ENCODE assay signal across 1 cellular context in the genomic region with DNA sequence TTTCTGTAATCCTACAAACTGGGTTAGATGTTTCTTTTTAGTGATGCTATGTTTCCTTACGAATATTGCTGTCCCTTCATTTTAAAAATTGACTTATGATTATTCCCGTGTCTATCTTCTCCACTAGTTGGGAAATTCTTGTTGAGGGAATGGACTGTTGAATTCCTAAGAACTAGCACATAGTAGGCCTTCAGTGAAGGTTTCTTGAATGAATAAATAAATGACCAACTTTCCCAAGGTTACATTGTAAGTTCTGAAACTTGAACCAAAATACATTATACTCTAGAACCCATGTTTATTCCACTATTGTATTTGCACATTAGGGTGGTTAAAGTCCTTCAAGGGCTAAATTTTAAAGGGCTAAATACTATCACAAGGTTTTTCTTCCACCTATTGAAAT.
TF ChIP-seq lines count a peak whose summit lies in the region.

No MANE protein-coding gene starts in this region.

TF ChIP-seq in GM23338, 12 proteins besides CTCF, POLR2A, EP300 and RAD21 (continued from another document):
- TF ChIP-seq, protein P1, sequence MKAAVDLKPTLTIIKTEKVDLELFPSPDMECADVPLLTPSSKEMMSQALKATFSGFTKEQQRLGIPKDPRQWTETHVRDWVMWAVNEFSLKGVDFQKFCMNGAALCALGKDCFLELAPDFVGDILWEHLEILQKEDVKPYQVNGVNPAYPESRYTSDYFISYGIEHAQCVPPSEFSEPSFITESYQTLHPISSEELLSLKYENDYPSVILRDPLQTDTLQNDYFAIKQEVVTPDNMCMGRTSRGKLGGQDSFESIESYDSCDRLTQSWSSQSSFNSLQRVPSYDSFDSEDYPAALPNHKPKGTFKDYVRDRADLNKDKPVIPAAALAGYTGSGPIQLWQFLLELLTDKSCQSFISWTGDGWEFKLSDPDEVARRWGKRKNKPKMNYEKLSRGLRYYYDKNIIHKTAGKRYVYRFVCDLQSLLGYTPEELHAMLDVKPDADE (IDR thresholded peaks at IDR 0.05) = no peak
- TF ChIP-seq ZNF114 (CRISPR knock-in tag; IDR thresholded peaks at IDR 0.05) (no peak), ZNF331 (CRISPR knock-in tag; IDR thresholded peaks at IDR 0.05; ENCODE audit: low read depth) (no peak), JUNB (IDR thresholded peaks at IDR 0.05; ENCODE audit: unreplicated experiment) (no peak), NANOG (IDR thresholded peaks at IDR 0.05; ENCODE audit: borderline replicate concordance) (no peak)
- TF ChIP-seq, protein P2, sequence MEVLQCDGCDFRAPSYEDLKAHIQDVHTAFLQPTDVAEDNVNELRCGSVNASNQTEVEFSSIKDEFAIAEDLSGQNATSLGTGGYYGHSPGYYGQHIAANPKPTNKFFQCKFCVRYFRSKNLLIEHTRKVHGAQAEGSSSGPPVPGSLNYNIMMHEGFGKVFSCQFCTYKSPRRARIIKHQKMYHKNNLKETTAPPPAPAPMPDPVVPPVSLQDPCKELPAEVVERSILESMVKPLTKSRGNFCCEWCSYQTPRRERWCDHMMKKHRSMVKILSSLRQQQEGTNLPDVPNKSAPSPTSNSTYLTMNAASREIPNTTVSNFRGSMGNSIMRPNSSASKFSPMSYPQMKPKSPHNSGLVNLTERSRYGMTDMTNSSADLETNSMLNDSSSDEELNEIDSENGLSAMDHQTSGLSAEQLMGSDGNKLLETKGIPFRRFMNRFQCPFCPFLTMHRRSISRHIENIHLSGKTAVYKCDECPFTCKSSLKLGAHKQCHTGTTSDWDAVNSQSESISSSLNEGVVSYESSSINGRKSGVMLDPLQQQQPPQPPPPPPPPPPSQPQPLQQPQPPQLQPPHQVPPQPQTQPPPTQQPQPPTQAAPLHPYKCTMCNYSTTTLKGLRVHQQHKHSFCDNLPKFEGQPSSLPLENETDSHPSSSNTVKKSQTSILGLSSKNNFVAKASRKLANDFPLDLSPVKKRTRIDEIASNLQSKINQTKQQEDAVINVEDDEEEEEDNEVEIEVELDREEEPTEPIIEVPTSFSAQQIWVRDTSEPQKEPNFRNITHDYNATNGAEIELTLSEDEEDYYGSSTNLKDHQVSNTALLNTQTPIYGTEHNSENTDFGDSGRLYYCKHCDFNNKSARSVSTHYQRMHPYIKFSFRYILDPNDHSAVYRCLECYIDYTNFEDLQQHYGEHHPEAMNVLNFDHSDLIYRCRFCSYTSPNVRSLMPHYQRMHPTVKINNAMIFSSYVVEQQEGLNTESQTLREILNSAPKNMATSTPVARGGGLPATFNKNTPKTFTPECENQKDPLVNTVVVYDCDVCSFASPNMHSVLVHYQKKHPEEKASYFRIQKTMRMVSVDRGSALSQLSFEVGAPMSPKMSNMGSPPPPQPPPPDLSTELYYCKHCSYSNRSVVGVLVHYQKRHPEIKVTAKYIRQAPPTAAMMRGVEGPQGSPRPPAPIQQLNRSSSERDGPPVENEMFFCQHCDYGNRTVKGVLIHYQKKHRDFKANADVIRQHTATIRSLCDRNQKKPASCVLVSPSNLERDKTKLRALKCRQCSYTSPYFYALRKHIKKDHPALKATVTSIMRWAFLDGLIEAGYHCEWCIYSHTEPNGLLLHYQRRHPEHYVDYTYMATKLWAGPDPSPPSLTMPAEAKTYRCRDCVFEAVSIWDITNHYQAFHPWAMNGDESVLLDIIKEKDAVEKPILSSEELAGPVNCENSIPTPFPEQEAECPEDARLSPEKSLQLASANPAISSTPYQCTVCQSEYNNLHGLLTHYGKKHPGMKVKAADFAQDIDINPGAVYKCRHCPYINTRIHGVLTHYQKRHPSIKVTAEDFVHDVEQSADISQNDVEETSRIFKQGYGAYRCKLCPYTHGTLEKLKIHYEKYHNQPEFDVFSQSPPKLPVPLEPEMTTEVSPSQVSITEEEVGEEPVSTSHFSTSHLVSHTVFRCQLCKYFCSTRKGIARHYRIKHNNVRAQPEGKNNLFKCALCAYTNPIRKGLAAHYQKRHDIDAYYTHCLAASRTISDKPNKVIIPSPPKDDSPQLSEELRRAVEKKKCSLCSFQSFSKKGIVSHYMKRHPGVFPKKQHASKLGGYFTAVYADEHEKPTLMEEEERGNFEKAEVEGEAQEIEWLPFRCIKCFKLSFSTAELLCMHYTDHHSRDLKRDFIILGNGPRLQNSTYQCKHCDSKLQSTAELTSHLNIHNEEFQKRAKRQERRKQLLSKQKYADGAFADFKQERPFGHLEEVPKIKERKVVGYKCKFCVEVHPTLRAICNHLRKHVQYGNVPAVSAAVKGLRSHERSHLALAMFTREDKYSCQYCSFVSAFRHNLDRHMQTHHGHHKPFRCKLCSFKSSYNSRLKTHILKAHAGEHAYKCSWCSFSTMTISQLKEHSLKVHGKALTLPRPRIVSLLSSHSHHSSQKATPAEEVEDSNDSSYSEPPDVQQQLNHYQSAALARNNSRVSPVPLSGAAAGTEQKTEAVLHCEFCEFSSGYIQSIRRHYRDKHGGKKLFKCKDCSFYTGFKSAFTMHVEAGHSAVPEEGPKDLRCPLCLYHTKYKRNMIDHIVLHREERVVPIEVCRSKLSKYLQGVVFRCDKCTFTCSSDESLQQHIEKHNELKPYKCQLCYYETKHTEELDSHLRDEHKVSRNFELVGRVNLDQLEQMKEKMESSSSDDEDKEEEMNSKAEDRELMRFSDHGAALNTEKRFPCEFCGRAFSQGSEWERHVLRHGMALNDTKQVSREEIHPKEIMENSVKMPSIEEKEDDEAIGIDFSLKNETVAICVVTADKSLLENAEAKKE (CRISPR knock-in tag; IDR thresholded peaks at IDR 0.05) = no peak
